ENCODE assay signal across 9 cellular contexts in the genomic region with DNA sequence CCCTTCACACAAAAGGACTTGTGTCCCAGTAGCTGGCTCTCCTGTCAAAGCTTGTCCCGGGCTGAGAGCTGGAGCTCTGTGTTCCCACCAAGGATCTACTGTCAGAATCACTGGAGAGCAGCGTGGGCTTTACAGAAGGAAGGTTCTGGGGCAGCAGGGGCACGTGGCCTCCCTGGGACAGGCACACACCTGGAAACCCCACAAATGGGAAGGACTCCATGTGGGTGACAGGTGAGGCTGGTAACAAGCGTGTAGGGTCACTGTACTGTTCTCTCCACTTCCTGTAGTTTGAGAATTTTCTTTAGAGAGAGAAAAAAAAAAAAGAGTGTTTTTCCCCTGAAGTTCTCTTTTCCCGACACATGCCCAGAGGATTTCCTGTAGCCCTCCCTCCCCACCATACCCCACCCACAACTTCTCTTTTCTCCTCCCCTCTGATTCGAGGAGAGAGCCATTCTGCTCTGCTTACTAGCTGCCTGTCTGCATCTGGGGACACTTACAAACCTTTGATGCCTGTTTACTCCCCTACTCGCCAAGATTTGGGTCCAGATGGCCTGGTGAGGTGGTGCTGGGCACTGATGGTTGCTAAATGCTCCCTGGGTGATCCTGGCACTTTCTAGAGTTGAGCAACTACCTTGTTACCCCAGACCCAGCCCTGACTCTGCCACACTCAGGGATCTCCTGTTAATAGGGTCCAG.
DNase-seq lines count a peak whose midpoint lies in the region; ATAC-seq, FAIRE-seq and TF ChIP-seq lines count a peak whose summit lies in the region.
"Had no signal": no experiment of that assay in that cellular context is flagged by ENCODE, and none has a peak within 500 bp of the region (broad histone marks: within the 10 kb centered on the region; RNA-seq: fewer than 3 reads in every experiment).

No MANE protein-coding gene starts in this region.

- H3K9me3 ChIP-seq in Peyer's patch = no peaks in the 10 kb centered on the region
- no peaks in the 10 kb centered on the region for H3K9me3 ChIP-seq in neutrophil

- no peak for ATAC-seq in HG03097 (IDR thresholded peaks at IDR 0.05; ENCODE audit: low FRiP score, unreplicated experiment)
- no peak for ATAC-seq in HG03521 (IDR thresholded peaks at IDR 0.05; ENCODE audit: unreplicated experiment)
- ATAC-seq: K562 had no signal

- H3K4me1 ChIP-seq in Peyer's patch = peaks cover 0 to 25% (median 10%) of the 10 kb centered on the region in 4 donors
- peaks cover 82 to 84% of the 10 kb centered on the region in 2 experiments for H3K4me1 ChIP-seq in neutrophil (ENCODE audit: control insufficient read depth in 1 of 2, insufficient read depth in 1 of 2, low read depth in 1 of 2, low read length in 1 of 2)

- peak in 2 of 3 donors; percentile 58 to 59 for DNase-seq in Peyer's patch
- peak; percentile 35 for DNase-seq in fibroblast of gingiva (ENCODE audit: low read depth)
- no peak for DNase-seq in cortex of kidney (lab: John Stamatoyannopoulos, UW)
- no peak for DNase-seq in frontal cortex (ENCODE audit: low spot score in 2 of 2)

- peak overlapping the region; percentile 9; the same call in 1 of the 2 replicates for H3K27ac ChIP-seq in C4-2B
- peak overlapping the region in 3 of 4 donors; percentile 18 to 75 (median 72) for H3K27ac ChIP-seq in Peyer's patch
- H3K27ac ChIP-seq in neutrophil = peak overlapping the region; percentile 99

- TF ChIP-seq CTCF in C4-2B (conservative IDR thresholded peaks at IDR 0.05) = no peak
- no peak for TF ChIP-seq CTCF in Peyer's patch (IDR thresholded peaks at IDR 0.05)
- no peak for TF ChIP-seq CTCF in neutrophil (IDR thresholded peaks at IDR 0.05)

- H3K36me3 ChIP-seq in Peyer's patch (no peaks in the 10 kb centered on the region), neutrophil (peaks cover 8% of the 10 kb centered on the region)

- H3K27me3 ChIP-seq in Peyer's patch (no peaks in the 10 kb centered on the region), neutrophil (no peaks in the 10 kb centered on the region)

- no peak for FAIRE-seq in frontal cortex (lab: Jason Lieb, UNC)
- FAIRE-seq: K562 had no signal

- no peak for TF ChIP-seq POLR2A in Peyer's patch (IDR thresholded peaks at IDR 0.05)

- H3K4me3 ChIP-seq in Peyer's patch = no peak overlapping the region
- peak overlapping the region; percentile 40 to 46 for H3K4me3 ChIP-seq in neutrophil (ENCODE audit: low read depth in 1 of 2, low read length in 1 of 2)
- H3K4me3 ChIP-seq: K562 had no signal

Comparison
In these comparisons a context has a peak if more than half of its experiments do, and no peak if none do; other contexts are left out.
1. H3K27ac ChIP-seq: peak in every context shown above with its lines; median percentile 99 in neutrophil; 72 in Peyer's patch; 9 in C4-2B.
2. DNase-seq: peak in Peyer's patch (2 of 3) and fibroblast of gingiva (single experiment); none in cortex of kidney (single experiment) and frontal cortex (0 of 2).
3. H3K4me3 ChIP-seq: peak in neutrophil (2 of 2); none in Peyer's patch (0 of 4).